Comparison of ENCODE assay signal across 8 cellular contexts in genomic region chr6:56570434-56571359, GRCh38.
A peak's percentile ranks its signal among the peaks of the same experiment; 100 is the strongest.
DNase-seq lines count a peak whose midpoint lies in the region; ATAC-seq and TF ChIP-seq lines count a peak whose summit lies in the region.

No MANE protein-coding gene starts in this region.

- H3K9me3 ChIP-seq in aorta (ENCODE audit: control insufficient read depth, low read length) = no peaks in the 10 kb centered on the region

- DNase-seq in AG09319 (ENCODE audit: extremely low read depth, low read depth) (no peak), NCI-H2081 (lab: John Stamatoyannopoulos, UW) (peak; percentile 31 to 61), amniotic epithelial cell (ENCODE audit: low read depth) (peak; percentile 28), inferior parietal cortex (ENCODE audit: extremely low spot score) (peak; percentile 53), aorta (no peak), immature natural killer cell (no peak)

- intact Hi-C loops in aorta (cut with DNase I) = loop anchor here in 1 of 2 donors (5.0 kb wide), 1 partner anchor 208 kb away; no protein-coding TSS in a partner anchor

- H3K36me3 Mint-ChIP-seq in immature natural killer cell = no peaks in the 10 kb centered on the region

- H3K27ac ChIP-seq in aorta (ENCODE audit: low read depth in 1 of 2, low read length in 2 of 2) = no peak overlapping the region

- H3K4me1 ChIP-seq in aorta (ENCODE audit: control insufficient read depth in 1 of 2, insufficient read depth in 2 of 2, low read length in 2 of 2) = no peaks in the 10 kb centered on the region

- 50 to 51% methylated on average over 8 of the region's 8 CpGs for WGBS in aorta, 2 donors

- no peak for TF ChIP-seq POLR2A in GM18505 (IDR thresholded peaks at IDR 0.05; ENCODE audit: borderline replicate concordance, extremely low read depth, insufficient read depth, insufficient read length)

- ATAC-seq in GM18505 (IDR thresholded peaks at IDR 0.05; ENCODE audit: unreplicated experiment) (peak; percentile 96), HG02938 (IDR thresholded peaks at IDR 0.05; ENCODE audit: unreplicated experiment) (peak; percentile 65), aorta (ENCODE audit: low FRiP score) (peak; percentile 74)

- H3K4me3 Mint-ChIP-seq in immature natural killer cell = no peak overlapping the region

- peaks cover 1 to 2% of the 10 kb centered on the region in 2 donors for H3K36me3 ChIP-seq in aorta (ENCODE audit: control insufficient read depth in 1 of 2, insufficient read depth in 2 of 2, low read length in 1 of 2)

- no peaks in the 10 kb centered on the region for H3K27me3 ChIP-seq in aorta (ENCODE audit: control insufficient read depth in 1 of 2, insufficient read depth in 2 of 2, low read length in 1 of 2)

- no peak overlapping the region for H3K27ac Mint-ChIP-seq in immature natural killer cell

- no peaks in the 10 kb centered on the region for H3K9me3 Mint-ChIP-seq in immature natural killer cell

- H3K4me1 Mint-ChIP-seq in immature natural killer cell = no peaks in the 10 kb centered on the region

- peak; percentile 57 for TF ChIP-seq CTCF in AG09319 (IDR thresholded peaks at IDR 0.05; ENCODE audit: low read depth, low read length)

- H3K4me3 ChIP-seq in aorta (ENCODE audit: low read length in 2 of 2) = no peak overlapping the region

- peaks cover 0 to 2% (median 0%) of the 10 kb centered on the region in 3 donors for H3K27me3 Mint-ChIP-seq in immature natural killer cell (ENCODE audit: low read depth in 3 of 3)

Comparison
In these comparisons a context has a peak if more than half of its experiments do, and no peak if none do; other contexts are left out.
1. DNase-seq: peak in NCI-H2081 (2 of 2), amniotic epithelial cell (single experiment) and inferior parietal cortex (single experiment); none in AG09319 (single experiment), aorta (0 of 2) and immature natural killer cell (0 of 3).
2. Peak in every context shown above with its lines, with median percentiles within 50 percentile points of each other: ATAC-seq.